In genomic region chr7:32964411-32965159, GRCh38 we compare ENCODE assay signal across 8 cellular contexts. TPM values are rescaled to one million over a fixed set of nuclear protein-coding genes. Genes with fewer than 3 reads are reported as not detected.
DNase-seq lines count a peak whose midpoint lies in the region; ATAC-seq and TF ChIP-seq lines count a peak whose summit lies in the region.
"Not testable (repeated sequence)": the region's sequence is repeated elsewhere in the genome, so short reads cannot be mapped to it uniquely, and the experiment has no call there.

No MANE protein-coding gene starts in this region.

- H3F3A ChIP-seq in Loucy (ENCODE audit: low read depth) = not testable (repeated sequence)

- not testable (repeated sequence) for H3K36me3 Mint-ChIP-seq in activated CD8-positive, alpha-beta memory T cell treated with anti-CD3 and anti-CD28 coated beads, Interleukin-2, amount 10 ng/mL, durations not matched to agents 7 days and 5 days

- DNase-seq in ELR (ENCODE audit: low read depth) (peak; percentile 10), midbrain (lab: John Stamatoyannopoulos, UW) (peak; percentile 14)
- not testable (repeated sequence) for DNase-seq in activated CD8-positive, alpha-beta memory T cell treated with anti-CD3 and anti-CD28 coated beads, Interleukin-2, amount 10 ng/mL, durations not matched to agents 7 days and 5 days; esophagus squamous epithelium (lab: John Stamatoyannopoulos, UW); testis

- H3K4me3 Mint-ChIP-seq in activated CD8-positive, alpha-beta memory T cell treated with anti-CD3 and anti-CD28 coated beads, Interleukin-2, amount 10 ng/mL, durations not matched to agents 7 days and 5 days = not testable (repeated sequence)

- not testable (repeated sequence) for H3K36me3 ChIP-seq in Loucy (ENCODE audit: insufficient read depth, low read length); esophagus squamous epithelium; testis (ENCODE audit: low read depth, missing control alignments)

- H3K4me1 Mint-ChIP-seq in activated CD8-positive, alpha-beta memory T cell treated with anti-CD3 and anti-CD28 coated beads, Interleukin-2, amount 10 ng/mL, durations not matched to agents 7 days and 5 days = not testable (repeated sequence)

- H3K9me3 ChIP-seq in Loucy (ENCODE audit: insufficient read depth, low read depth, low read length); esophagus squamous epithelium; testis: not testable (repeated sequence)

- H3K4me1 ChIP-seq in Loucy (ENCODE audit: insufficient read depth, low read length, poor library complexity, severe bottlenecking); testis: not testable (repeated sequence)
- H3K4me1 ChIP-seq in esophagus squamous epithelium = peaks cover 0 to 26% (median 8%) of the 10 kb centered on the region in 3 donors

- H3K9me3 Mint-ChIP-seq in activated CD8-positive, alpha-beta memory T cell treated with anti-CD3 and anti-CD28 coated beads, Interleukin-2, amount 10 ng/mL, durations not matched to agents 7 days and 5 days (ENCODE audit: low read depth) = not testable (repeated sequence)

- TF ChIP-seq CTCF in Loucy (conservative IDR thresholded peaks at IDR 0.05; ENCODE audit: low read length) = peak; percentile 46
- peak in 2 of 6 experiments; percentile 33 to 42 for TF ChIP-seq CTCF in esophagus squamous epithelium (IDR thresholded peaks at IDR 0.05)
- peak in 2 of 3 experiments; percentile 25 to 42 for TF ChIP-seq CTCF in testis (IDR thresholded peaks at IDR 0.05)

- not testable (repeated sequence) for H3K27ac Mint-ChIP-seq in activated CD8-positive, alpha-beta memory T cell treated with anti-CD3 and anti-CD28 coated beads, Interleukin-2, amount 10 ng/mL, durations not matched to agents 7 days and 5 days

- CTCF ChIA-PET in activated CD8-positive, alpha-beta memory T cell treated with anti-CD3 and anti-CD28 coated beads, Interleukin-2, amount 10 ng/mL, durations not matched to agents 7 days and 5 days (lab: Charles Lee) = interaction anchor here (1.0 to 1.6 kb wide), 4 partner anchors 21 to 118 kb away, joined by 3 to 7 read pairs (median 6); no protein-coding TSS in a partner anchor

- TF ChIP-seq POLR2A in esophagus squamous epithelium (IDR thresholded peaks at IDR 0.05); testis (IDR thresholded peaks at IDR 0.05): not testable (repeated sequence)

- H3K27me3 ChIP-seq in Loucy (ENCODE audit: insufficient read depth, low read length, poor library complexity, severe bottlenecking); esophagus squamous epithelium; testis: not testable (repeated sequence)

- not testable (repeated sequence) for H4K20me1 ChIP-seq in Loucy (ENCODE audit: insufficient read depth, low read length, poor library complexity, severe bottlenecking)

- not testable (repeated sequence) for H3K4me3 ChIP-seq in Loucy (ENCODE audit: low read length, poor library complexity, severe bottlenecking); esophagus squamous epithelium; testis

- peak; percentile 92 for ATAC-seq in GM19467 (IDR thresholded peaks at IDR 0.05; ENCODE audit: unreplicated experiment)
- peak; percentile 96 for ATAC-seq in HG02943 (IDR thresholded peaks at IDR 0.05; ENCODE audit: low read depth, unreplicated experiment)
- ATAC-seq in activated CD8-positive, alpha-beta memory T cell treated with anti-CD3 and anti-CD28 coated beads, Interleukin-2, amount 10 ng/mL, durations not matched to agents 7 days and 5 days = peak; percentile 92

- not testable (repeated sequence) for H2AFZ ChIP-seq in Loucy (ENCODE audit: low read length)

- H3K27ac ChIP-seq in esophagus squamous epithelium = peak overlapping the region in 3 of 4 donors; percentile 21 to 54 (median 45)
- not testable (repeated sequence) for H3K27ac ChIP-seq in testis

- H3K27me3 Mint-ChIP-seq in activated CD8-positive, alpha-beta memory T cell treated with anti-CD3 and anti-CD28 coated beads, Interleukin-2, amount 10 ng/mL, durations not matched to agents 7 days and 5 days = peaks cover 18% of the 10 kb centered on the region

- 17% methylated on average over 5 to 7 of the region's 8 CpGs for WGBS in esophagus squamous epithelium, 2 donors
- WGBS in testis, 2 donors = 26 to 32% methylated on average over 7 to 8 of the region's 8 CpGs

- not testable (repeated sequence) for H3K4me2 ChIP-seq in Loucy (ENCODE audit: low read depth, low read length, poor library complexity, severe bottlenecking)

- H3K9ac ChIP-seq in Loucy (ENCODE audit: low read depth, low read length, poor library complexity, severe bottlenecking) = not testable (repeated sequence)

- H3K79me2 ChIP-seq in Loucy (ENCODE audit: insufficient read depth, low read length) = not testable (repeated sequence)

- intact Hi-C loops in esophagus squamous epithelium (cut with DNase I); testis (cut with DNase I; ENCODE audit: low total_unique reads): not testable (repeated sequence)

- H3K9me2 ChIP-seq in Loucy (replicated peaks; ENCODE audit: low read depth, low read length) = not testable (repeated sequence)

RNA-seq across cellular contexts. Expression of gene FKBP9, which starts 7.3 kb away (rescaled TPM):
- 1 to 10 TPM in 1 of 2 experiments, under 1 TPM in 1; 0.53 to 1.5 TPM for total RNA-seq in activated CD8-positive, alpha-beta memory T cell treated with anti-CD3 and anti-CD28 coated beads, Interleukin-2, amount 10 ng/mL, durations not matched to agents 7 days and 5 days
- 10 to 100 TPM; 47.8 to 82.6 (median 75.8) TPM for total RNA-seq in esophagus squamous epithelium
- 10 to 100 TPM; 66.5 to 95.1 TPM for total RNA-seq in testis
- 43.5 TPM for polyA plus RNA-seq in testis (ENCODE audit: insufficient read depth, low read depth, low replicate concordance)

Comparison
In these comparisons a context has a peak if more than half of its experiments do, and no peak if none do; other contexts are left out.
1. RNA of gene FKBP9, which starts 7.3 kb away (total RNA-seq): 66.5 to 95.1 TPM in testis and 47.8 to 82.6 TPM in esophagus squamous epithelium; 0.53 to 1.5 TPM in activated CD8-positive, alpha-beta memory T cell treated with anti-CD3 and anti-CD28 coated beads, Interleukin-2, amount 10 ng/mL, durations not matched to agents 7 days and 5 days; every median in the first group is over 10 times any median in the second.
2. Peak in every context shown above with its lines, with median percentiles within 50 percentile points of each other: ATAC-seq.